In the genomic region with DNA sequence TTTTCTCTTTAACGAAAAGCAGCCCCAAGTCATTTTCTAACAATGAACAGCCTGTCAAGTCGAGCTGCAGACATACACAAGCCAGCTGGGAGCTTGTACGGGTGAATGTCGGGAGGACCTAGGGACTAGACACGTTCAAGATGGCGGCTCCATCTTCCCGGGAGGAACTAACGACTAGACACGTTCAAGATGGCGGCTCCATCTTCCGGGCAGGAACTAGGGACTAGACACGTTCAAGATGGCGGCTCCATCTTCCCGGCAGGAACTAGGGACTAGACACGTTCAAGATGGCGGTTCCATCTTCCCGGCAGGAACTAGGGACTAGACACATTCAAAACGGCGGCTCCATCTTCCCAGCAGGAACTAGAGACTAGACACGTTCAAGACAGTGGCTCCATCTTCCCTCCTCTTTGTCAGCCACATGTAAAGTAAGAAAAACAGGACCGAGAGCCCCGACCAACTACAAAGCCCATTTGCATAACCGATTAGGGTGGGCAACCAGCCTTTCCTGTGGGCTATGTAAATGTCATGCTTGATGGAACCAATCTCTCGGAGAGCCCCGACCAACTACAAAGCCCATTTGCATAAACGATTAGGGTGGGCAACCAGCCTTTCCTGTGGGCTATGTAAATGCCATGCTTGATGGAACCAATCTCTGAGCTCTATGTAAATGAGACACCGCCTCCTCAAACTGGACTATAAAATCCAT, we compare ENCODE assay signal across 8 cellular contexts.
DNase-seq lines count a peak whose midpoint lies in the region; ATAC-seq and TF ChIP-seq lines count a peak whose summit lies in the region.

No MANE protein-coding gene starts in this region.

- POLR2A ChIA-PET in CD8-positive, alpha-beta T cell (lab: Charles Lee): no interaction called here

- H3K9me3 ChIP-seq in CD8-positive, alpha-beta T cell (ENCODE audit: low read length): no peaks in the 10 kb centered on the region
- no peaks in the 10 kb centered on the region for H3K9me3 ChIP-seq in lung (ENCODE audit: control insufficient read depth in 2 of 2, insufficient read depth in 1 of 2, low read length in 1 of 2)
- no peaks in the 10 kb centered on the region for H3K9me3 ChIP-seq in testis

- no peaks in the 10 kb centered on the region for H3K36me3 ChIP-seq in CD8-positive, alpha-beta T cell (ENCODE audit: insufficient read depth, low read length)
- H3K36me3 ChIP-seq in lung (ENCODE audit: control insufficient read depth in 2 of 2, insufficient read depth in 2 of 2, low read length in 2 of 2) (no peaks in the 10 kb centered on the region), testis (ENCODE audit: low read depth, missing control alignments) (no peaks in the 10 kb centered on the region), GM23338 (ENCODE audit: insufficient read depth) (no peaks in the 10 kb centered on the region)

- H3K4me3 Mint-ChIP-seq in CD8-positive, alpha-beta T cell: peak overlapping the region; percentile 82
- peak overlapping the region; percentile 80 for H3K4me3 Mint-ChIP-seq in central memory CD8-positive, alpha-beta T cell
- no peak overlapping the region for H3K4me3 Mint-ChIP-seq in GM23338

- H4K20me1 ChIP-seq in GM23338 (replicated peaks; ENCODE audit: insufficient read depth): no peaks in the 10 kb centered on the region

- H3K4me3 ChIP-seq in CD8-positive, alpha-beta T cell (ENCODE audit: low read depth, low read length): peak overlapping the region; percentile 3
- peak overlapping the region; percentile 47 for H3K4me3 ChIP-seq in lung
- H3K4me3 ChIP-seq in testis: peak overlapping the region; percentile 41 to 48
- no peak overlapping the region for H3K4me3 ChIP-seq in GM23338

- H3K9me2 ChIP-seq in GM23338 (ENCODE audit: insufficient read depth): peaks cover 7% of the 10 kb centered on the region; the same call in 1 of the 2 replicates

- H3K9me3 Mint-ChIP-seq in CD8-positive, alpha-beta T cell: peaks cover 11% of the 10 kb centered on the region
- H3K9me3 Mint-ChIP-seq in central memory CD8-positive, alpha-beta T cell: peaks cover 9% of the 10 kb centered on the region
- peaks cover 7% of the 10 kb centered on the region; the same call in 2 of the 3 replicates for H3K9me3 Mint-ChIP-seq in GM23338

- no peaks in the 10 kb centered on the region for H3K27me3 ChIP-seq in CD8-positive, alpha-beta T cell (ENCODE audit: insufficient read depth, low read length)
- H3K27me3 ChIP-seq in lung (ENCODE audit: control insufficient read depth, insufficient read depth): no peaks in the 10 kb centered on the region
- H3K27me3 ChIP-seq in testis: no peaks in the 10 kb centered on the region
- no peaks in the 10 kb centered on the region for H3K27me3 ChIP-seq in GM23338 (ENCODE audit: insufficient read depth)

- H3K79me2 ChIP-seq in GM23338 (replicated peaks; ENCODE audit: insufficient read depth): no peaks in the 10 kb centered on the region; the same call in 1 of the 2 replicates

- WGBS in lung, 2 donors: 21 to 56% methylated on average over 27 of the region's 27 CpGs
- WGBS in testis, 2 donors: 40 to 62% methylated on average over 26 to 27 of the region's 27 CpGs

- H3K27ac ChIP-seq in CD8-positive, alpha-beta T cell (ENCODE audit: low read depth, low read length): no peak overlapping the region
- peak overlapping the region in 1 of 2 donors; percentile 53 for H3K27ac ChIP-seq in lung (ENCODE audit: low read depth in 1 of 2, low read length in 1 of 2)
- peak overlapping the region in 1 of 2 donors; percentile 80 for H3K27ac ChIP-seq in testis
- H3K27ac ChIP-seq in GM23338 (ENCODE audit: low read depth): no peak overlapping the region

- no peaks in the 10 kb centered on the region for H3K27me3 Mint-ChIP-seq in CD8-positive, alpha-beta T cell (ENCODE audit: low read depth)
- H3K27me3 Mint-ChIP-seq in central memory CD8-positive, alpha-beta T cell: no peaks in the 10 kb centered on the region
- peaks cover 17% of the 10 kb centered on the region for H3K27me3 Mint-ChIP-seq in GM23338 (ENCODE audit: insufficient read depth, low read depth, poor library complexity)

- CTCF ChIA-PET in CD8-positive, alpha-beta T cell (lab: Charles Lee): no interaction called here

- no peak for ATAC-seq in CD8-positive, alpha-beta T cell
- peak; percentile 53 for ATAC-seq in HG03103 (IDR thresholded peaks at IDR 0.05; ENCODE audit: low read depth, unreplicated experiment)
- no peak for ATAC-seq in central memory CD8-positive, alpha-beta T cell (replicated peaks; ENCODE audit: extremely low read depth, poor library complexity, severe bottlenecking)
- ATAC-seq in lung (ENCODE audit: insufficient read depth, low FRiP score): peak; percentile 69
- no peak for ATAC-seq in GM23338

- intact Hi-C loops in CD8-positive, alpha-beta T cell (cut with DNase I, micrococcal nuclease): no loop called here
- intact Hi-C loops in testis (cut with DNase I; ENCODE audit: low total_unique reads): no loop called here

- peaks cover 45% of the 10 kb centered on the region for H3K36me3 Mint-ChIP-seq in CD8-positive, alpha-beta T cell
- H3K36me3 Mint-ChIP-seq in central memory CD8-positive, alpha-beta T cell (ENCODE audit: insufficient read depth): peaks cover 2% of the 10 kb centered on the region
- peaks cover 25% of the 10 kb centered on the region for H3K36me3 Mint-ChIP-seq in GM23338 (ENCODE audit: low read depth)

- peak in 3 of 7 experiments; percentile 40 to 58 (median 42) for DNase-seq in CD8-positive, alpha-beta T cell
- DNase-seq in central memory CD8-positive, alpha-beta T cell (ENCODE audit: low spot score in 2 of 2): peak in 1 of 2 donors; percentile 12
- peak; percentile 84 for DNase-seq in lung (ENCODE audit: low spot score)
- DNase-seq in testis: peak; percentile 86
- no peak for DNase-seq in NCI-H2196 (lab: John Stamatoyannopoulos, UW; ENCODE audit: unreplicated experiment)
- no peak for DNase-seq in DMS53 (lab: John Stamatoyannopoulos, UW)
- DNase-seq in GM23338 (ENCODE audit: low spot score): no peak

- TF ChIP-seq POLR2A in testis (IDR thresholded peaks at IDR 0.05): no peak

- H2AFZ ChIP-seq in GM23338: no peak overlapping the region

- no peaks in the 10 kb centered on the region for H3F3A ChIP-seq in GM23338 (replicated peaks; ENCODE audit: low read depth)

- TF ChIP-seq CTCF in CD8-positive, alpha-beta T cell (IDR thresholded peaks at IDR 0.05): no peak
- TF ChIP-seq CTCF in lung (IDR thresholded peaks at IDR 0.05; ENCODE audit: control extremely low read depth, extremely low read depth): no peak
- no peak for TF ChIP-seq CTCF in testis (IDR thresholded peaks at IDR 0.05)
- no peak for TF ChIP-seq CTCF in GM23338 (conservative IDR thresholded peaks at IDR 0.05; ENCODE audit: low read depth in 2 of 2)

- no peak overlapping the region for H3K4me2 ChIP-seq in GM23338

- peak overlapping the region; percentile 30 for H3K27ac Mint-ChIP-seq in CD8-positive, alpha-beta T cell
- peak overlapping the region; percentile 0 for H3K27ac Mint-ChIP-seq in central memory CD8-positive, alpha-beta T cell (ENCODE audit: low read depth)
- H3K27ac Mint-ChIP-seq in GM23338: no peak overlapping the region

- H3K4me1 ChIP-seq in CD8-positive, alpha-beta T cell (ENCODE audit: insufficient read depth, low read length): no peaks in the 10 kb centered on the region
- H3K4me1 ChIP-seq in lung (ENCODE audit: control insufficient read depth in 2 of 2, insufficient read depth in 2 of 2, low read length in 2 of 2) (peaks cover 2 to 9% of the 10 kb centered on the region in 2 donors), testis (no peaks in the 10 kb centered on the region), GM23338 (ENCODE audit: insufficient read depth) (no peaks in the 10 kb centered on the region)

- no peaks in the 10 kb centered on the region for H3K4me1 Mint-ChIP-seq in CD8-positive, alpha-beta T cell (ENCODE audit: low read depth)
- H3K4me1 Mint-ChIP-seq in central memory CD8-positive, alpha-beta T cell: peaks cover 5% of the 10 kb centered on the region
- no peaks in the 10 kb centered on the region; the same call in 2 of the 3 replicates for H3K4me1 Mint-ChIP-seq in GM23338

TF ChIP-seq in GM23338, 12 proteins besides CTCF, POLR2A, EP300 and RAD21 (continues in another document):
- TF ChIP-seq, protein P1, sequence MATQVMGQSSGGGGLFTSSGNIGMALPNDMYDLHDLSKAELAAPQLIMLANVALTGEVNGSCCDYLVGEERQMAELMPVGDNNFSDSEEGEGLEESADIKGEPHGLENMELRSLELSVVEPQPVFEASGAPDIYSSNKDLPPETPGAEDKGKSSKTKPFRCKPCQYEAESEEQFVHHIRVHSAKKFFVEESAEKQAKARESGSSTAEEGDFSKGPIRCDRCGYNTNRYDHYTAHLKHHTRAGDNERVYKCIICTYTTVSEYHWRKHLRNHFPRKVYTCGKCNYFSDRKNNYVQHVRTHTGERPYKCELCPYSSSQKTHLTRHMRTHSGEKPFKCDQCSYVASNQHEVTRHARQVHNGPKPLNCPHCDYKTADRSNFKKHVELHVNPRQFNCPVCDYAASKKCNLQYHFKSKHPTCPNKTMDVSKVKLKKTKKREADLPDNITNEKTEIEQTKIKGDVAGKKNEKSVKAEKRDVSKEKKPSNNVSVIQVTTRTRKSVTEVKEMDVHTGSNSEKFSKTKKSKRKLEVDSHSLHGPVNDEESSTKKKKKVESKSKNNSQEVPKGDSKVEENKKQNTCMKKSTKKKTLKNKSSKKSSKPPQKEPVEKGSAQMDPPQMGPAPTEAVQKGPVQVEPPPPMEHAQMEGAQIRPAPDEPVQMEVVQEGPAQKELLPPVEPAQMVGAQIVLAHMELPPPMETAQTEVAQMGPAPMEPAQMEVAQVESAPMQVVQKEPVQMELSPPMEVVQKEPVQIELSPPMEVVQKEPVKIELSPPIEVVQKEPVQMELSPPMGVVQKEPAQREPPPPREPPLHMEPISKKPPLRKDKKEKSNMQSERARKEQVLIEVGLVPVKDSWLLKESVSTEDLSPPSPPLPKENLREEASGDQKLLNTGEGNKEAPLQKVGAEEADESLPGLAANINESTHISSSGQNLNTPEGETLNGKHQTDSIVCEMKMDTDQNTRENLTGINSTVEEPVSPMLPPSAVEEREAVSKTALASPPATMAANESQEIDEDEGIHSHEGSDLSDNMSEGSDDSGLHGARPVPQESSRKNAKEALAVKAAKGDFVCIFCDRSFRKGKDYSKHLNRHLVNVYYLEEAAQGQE (IDR thresholded peaks at IDR 0.05; ENCODE audit: unreplicated experiment): no peak
- TF ChIP-seq, protein P2, sequence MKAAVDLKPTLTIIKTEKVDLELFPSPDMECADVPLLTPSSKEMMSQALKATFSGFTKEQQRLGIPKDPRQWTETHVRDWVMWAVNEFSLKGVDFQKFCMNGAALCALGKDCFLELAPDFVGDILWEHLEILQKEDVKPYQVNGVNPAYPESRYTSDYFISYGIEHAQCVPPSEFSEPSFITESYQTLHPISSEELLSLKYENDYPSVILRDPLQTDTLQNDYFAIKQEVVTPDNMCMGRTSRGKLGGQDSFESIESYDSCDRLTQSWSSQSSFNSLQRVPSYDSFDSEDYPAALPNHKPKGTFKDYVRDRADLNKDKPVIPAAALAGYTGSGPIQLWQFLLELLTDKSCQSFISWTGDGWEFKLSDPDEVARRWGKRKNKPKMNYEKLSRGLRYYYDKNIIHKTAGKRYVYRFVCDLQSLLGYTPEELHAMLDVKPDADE (IDR thresholded peaks at IDR 0.05): no peak
- no peak for TF ChIP-seq JUNB (IDR thresholded peaks at IDR 0.05; ENCODE audit: unreplicated experiment)
- TF ChIP-seq ZNF114 (CRISPR knock-in tag; IDR thresholded peaks at IDR 0.05): no peak
- no peak for TF ChIP-seq NANOG (IDR thresholded peaks at IDR 0.05; ENCODE audit: borderline replicate concordance)
- no peak for TF ChIP-seq POLR2AphosphoS5 (IDR thresholded peaks at IDR 0.05; ENCODE audit: low read depth)

Comparison
In these comparisons a context has a peak if more than half of its experiments do, and no peak if none do; other contexts are left out.
1. ATAC-seq: peak in HG03103 (single experiment) and lung (single experiment); none in CD8-positive, alpha-beta T cell (single experiment), central memory CD8-positive, alpha-beta T cell (single experiment) and GM23338 (single experiment).
2. DNase-seq: peak in lung (single experiment) and testis (single experiment); none in NCI-H2196 (single experiment), DMS53 (single experiment) and GM23338 (single experiment).